9 cellular contexts compared by ENCODE assay signal in genomic region chr10:112446855-112447691, GRCh38. TPM values are rescaled to one million over a fixed set of nuclear protein-coding genes. Genes with fewer than 3 reads are reported as not detected.
DNase-seq lines count a peak whose midpoint lies in the region; ATAC-seq, FAIRE-seq and TF ChIP-seq lines count a peak whose summit lies in the region.
"Had no signal": no experiment of that assay in that cellular context is flagged by ENCODE, and none has a peak within 500 bp of the region (broad histone marks: within the 10 kb centered on the region; RNA-seq: fewer than 3 reads in every experiment).

TSS of gene VTI1A (plus strand) at chr10:112447215. CDS start at chr10:112447374, 159 bp downstream.
A gene with protein sequence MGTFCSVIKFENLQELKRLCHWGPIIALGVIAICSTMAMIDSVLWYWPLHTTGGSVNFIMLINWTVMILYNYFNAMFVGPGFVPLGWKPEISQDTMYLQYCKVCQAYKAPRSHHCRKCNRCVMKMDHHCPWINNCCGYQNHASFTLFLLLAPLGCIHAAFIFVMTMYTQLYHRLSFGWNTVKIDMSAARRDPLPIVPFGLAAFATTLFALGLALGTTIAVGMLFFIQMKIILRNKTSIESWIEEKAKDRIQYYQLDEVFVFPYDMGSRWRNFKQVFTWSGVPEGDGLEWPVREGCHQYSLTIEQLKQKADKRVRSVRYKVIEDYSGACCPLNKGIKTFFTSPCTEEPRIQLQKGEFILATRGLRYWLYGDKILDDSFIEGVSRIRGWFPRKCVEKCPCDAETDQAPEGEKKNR (minus strand): TSS chr10:112446914. CDS start chr10:112445436, 1,478 bp downstream.

- peaks cover 0 to 2% of the 10 kb centered on the region in 2 experiments for H3K36me3 ChIP-seq in keratinocyte (ENCODE audit: control insufficient read depth in 2 of 2, extremely low read depth in 1 of 2, insufficient read depth in 2 of 2, low read length in 2 of 2)

- H3K9me3 Mint-ChIP-seq in central memory CD8-positive, alpha-beta T cell: no peaks in the 10 kb centered on the region

- H3K4me3 ChIP-seq in keratinocyte (ENCODE audit: control insufficient read depth in 2 of 3, extremely low read depth in 1 of 3, insufficient read depth in 2 of 3, low read depth in 1 of 3, low read length in 3 of 3): peak within 1 kb of the TSS; percentile 86 to 99 (median 98)

- peaks cover 17% of the 10 kb centered on the region for H3K4me1 ChIP-seq in keratinocyte (ENCODE audit: control insufficient read depth, extremely low read depth, insufficient read depth, low read length)

- no peaks in the 10 kb centered on the region for H3K27me3 Mint-ChIP-seq in central memory CD8-positive, alpha-beta T cell

- no peak for FAIRE-seq in keratinocyte (lab: Jason Lieb, UNC)
- FAIRE-seq: endometrium had no signal

- peak within 1 kb of the TSS; percentile 93 for H3K27ac Mint-ChIP-seq in central memory CD8-positive, alpha-beta T cell (ENCODE audit: low read depth)

- no peaks in the 10 kb centered on the region for H3K9me3 ChIP-seq in keratinocyte (ENCODE audit: control insufficient read depth, low read depth, low read length)

- ATAC-seq in GM18867 (IDR thresholded peaks at IDR 0.05; ENCODE audit: unreplicated experiment): peak; percentile 94
- ATAC-seq in HG03103 (IDR thresholded peaks at IDR 0.05; ENCODE audit: low read depth, unreplicated experiment): peak; percentile 87
- peak; percentile 91 for ATAC-seq in central memory CD8-positive, alpha-beta T cell (replicated peaks; ENCODE audit: extremely low read depth, poor library complexity, severe bottlenecking)

- H4K20me1 ChIP-seq in keratinocyte (ENCODE audit: control insufficient read depth, extremely low read depth, insufficient read depth, low read length): no peaks in the 10 kb centered on the region

- DNase-seq in AG08395 (ENCODE audit: low spot score): peak; percentile 88
- DNase-seq in NCI-H2196 (lab: John Stamatoyannopoulos, UW; ENCODE audit: unreplicated experiment): peak; percentile 60
- DNase-seq in activated CD4-positive, CD25-positive, alpha-beta regulatory T cell treated with anti-CD3 and anti-CD28 coated beads, Interleukin-2, amount 50 U/mL, for 16 hours (ENCODE audit: low read depth, low spot score): peak; percentile 78
- DNase-seq in central memory CD8-positive, alpha-beta T cell (ENCODE audit: low spot score in 2 of 2): peak; percentile 75 to 77
- peak; percentile 32 for DNase-seq in keratinocyte (ENCODE audit: low read depth, low spot score)
- peak; percentile 86 for DNase-seq in stimulated activated CD4-positive, alpha-beta T cell treated with anti-CD3 and anti-CD28 coated beads, Interleukin-15, amount 100 ng/mL, for 24 hours

- dilution Hi-C loops in keratinocyte (cut with MboI; ENCODE audit: extremely low pct_ligation_motif_present, low sequenced_read_pairs): no loop called here

- H3K4me3 Mint-ChIP-seq in central memory CD8-positive, alpha-beta T cell: peak within 1 kb of the TSS; percentile 90

- no peaks in the 10 kb centered on the region for H3K9me1 ChIP-seq in keratinocyte (ENCODE audit: control insufficient read depth, extremely low read depth, insufficient read depth, low read length)

- peaks cover 25% of the 10 kb centered on the region for H3K36me3 Mint-ChIP-seq in central memory CD8-positive, alpha-beta T cell (ENCODE audit: insufficient read depth)

- H3K27me3 ChIP-seq in keratinocyte (ENCODE audit: control insufficient read depth, extremely low read depth, insufficient read depth, low read length): no peaks in the 10 kb centered on the region

- H3K4me1 Mint-ChIP-seq in central memory CD8-positive, alpha-beta T cell: peaks cover 43% of the 10 kb centered on the region

- H3K9ac ChIP-seq in keratinocyte (ENCODE audit: control insufficient read depth, extremely low read depth, insufficient read depth, low read length): peak within 1 kb of the TSS; percentile 97

- peak; percentile 18 to 42 (median 18) for TF ChIP-seq CTCF in keratinocyte (optimal IDR thresholded peaks at IDR 0.05 in 1 of 3, IDR thresholded peaks at IDR 0.05 in 1 of 3, conservative IDR thresholded peaks at IDR 0.05 in 1 of 3; ENCODE audit: extremely low read depth in 1 of 3, insufficient read depth in 2 of 3, low read length in 3 of 3)

- H3K4me2 ChIP-seq in keratinocyte (ENCODE audit: control insufficient read depth, extremely low read depth, insufficient read depth, low read depth, low read length): peak within 1 kb of the TSS; percentile 95

- peaks cover 65% of the 10 kb centered on the region for H3K79me2 ChIP-seq in keratinocyte (ENCODE audit: control insufficient read depth, insufficient read depth, low read length)

- H3K27ac ChIP-seq in keratinocyte (ENCODE audit: control insufficient read depth, insufficient read depth, low read length): peak within 1 kb of the TSS; percentile 90

- peak within 1 kb of the TSS; percentile 93 for H2AFZ ChIP-seq in keratinocyte (ENCODE audit: control insufficient read depth, low read length)

RNA-seq across cellular contexts. Expression of gene VTI1A, which starts in this region (rescaled TPM):
- 15.0 to 18.5 TPM (median 15.1 TPM) in 3 replicates for polyA plus RNA-seq in keratinocyte
- 66.7 TPM for polyA plus RNA-seq in keratinocyte (2011; ENCODE audit: low read depth)
- 13.3 and 16.8 TPM in 2 replicates for polyA plus RNA-seq in keratinocyte (2011; cell fraction: cytosol; rRNA removed)
- 26.3 and 32.9 TPM in 2 replicates for polyA plus RNA-seq in keratinocyte (2011; cell fraction: nucleus; rRNA removed)
- 12.1 and 14.5 TPM in 2 replicates for polyA plus RNA-seq in keratinocyte (2012; ENCODE audit: low replicate concordance)
- 5.9 to 31.0 TPM (median 16.8 TPM) in 3 replicates for polyA minus RNA-seq in keratinocyte
- 10.4 TPM for polyA minus RNA-seq in keratinocyte (2011; cell fraction: cytosol; rRNA and poly(A)+ RNA removed)
- polyA minus RNA-seq in keratinocyte (2011; cell fraction: nucleus; rRNA and poly(A)+ RNA removed): 38.2 and 48.2 TPM in 2 replicates

RNA-seq across cellular contexts. Expression of the second gene that starts in this region (rescaled TPM):
- polyA plus RNA-seq in keratinocyte: 20.1 to 34.2 TPM (median 23.4 TPM) in 3 replicates
- 19.0 TPM for polyA plus RNA-seq in keratinocyte (2011; ENCODE audit: low read depth)
- 10.9 and 25.0 TPM in 2 replicates for polyA plus RNA-seq in keratinocyte (2011; cell fraction: cytosol; rRNA removed)
- polyA plus RNA-seq in keratinocyte (2011; cell fraction: nucleus; rRNA removed): 40.6 and 57.1 TPM in 2 replicates
- polyA plus RNA-seq in keratinocyte (2012; ENCODE audit: low replicate concordance): 17.1 and 20.6 TPM in 2 replicates
- 6.4 to 23.6 TPM (median 11.4 TPM) in 3 replicates for polyA minus RNA-seq in keratinocyte
- 8.6 TPM for polyA minus RNA-seq in keratinocyte (2011; cell fraction: cytosol; rRNA and poly(A)+ RNA removed)
- 10.7 and 15.4 TPM in 2 replicates for polyA minus RNA-seq in keratinocyte (2011; cell fraction: nucleus; rRNA and poly(A)+ RNA removed)

Comparison
In these comparisons a context has a peak if more than half of its experiments do, and no peak if none do; other contexts are left out.
1. Peak in every context shown above with its lines: DNase-seq, ATAC-seq, H3K4me3 ChIP-seq and H3K27ac ChIP-seq.
2. DNase-seq: peak in every context shown above with its lines; median percentile 88 in AG08395; 86 in stimulated activated CD4-positive, alpha-beta T cell treated with anti-CD3 and anti-CD28 coated beads, Interleukin-15, amount 100 ng/mL, for 24 hours; 78 in activated CD4-positive, CD25-positive, alpha-beta regulatory T cell treated with anti-CD3 and anti-CD28 coated beads, Interleukin-2, amount 50 U/mL, for 16 hours; 76 in central memory CD8-positive, alpha-beta T cell; 60 in NCI-H2196; 32 in keratinocyte.